Comparison of ENCODE assay signal across 8 cellular contexts in genomic region chr19:680287-681028, GRCh38. TPM values are rescaled to one million over a fixed set of nuclear protein-coding genes. Genes with fewer than 3 reads are reported as not detected.
DNase-seq lines count a peak whose midpoint lies in the region; ATAC-seq and TF ChIP-seq lines count a peak whose summit lies in the region.

No MANE protein-coding gene starts in this region.

- no peaks in the 10 kb centered on the region for H3K36me3 Mint-ChIP-seq in central memory CD8-positive, alpha-beta T cell (ENCODE audit: insufficient read depth)

- TF ChIP-seq CTCF in kidney epithelial cell (IDR thresholded peaks at IDR 0.05; ENCODE audit: insufficient read depth, low read length, poor library complexity, severe bottlenecking) = no peak

- no peaks in the 10 kb centered on the region for H3K9me3 Mint-ChIP-seq in central memory CD8-positive, alpha-beta T cell

- DNase-seq in AG20443 (ENCODE audit: low spot score) (peak; percentile 99), NCI-H226 (peak; percentile 92), kidney epithelial cell (ENCODE audit: low read depth) (peak; percentile 86)
- peak; percentile 99 for DNase-seq in activated CD4-positive, CD25-positive, alpha-beta regulatory T cell (lab: John Stamatoyannopoulos, UW)
- DNase-seq in central memory CD8-positive, alpha-beta T cell (ENCODE audit: low spot score in 2 of 2) = peak; percentile 92 to 96
- peak; percentile 100 for DNase-seq in stimulated activated CD4-positive, alpha-beta T cell treated with anti-CD3 and anti-CD28 coated beads, Interleukin-15, amount 100 ng/mL, for 24 hours

- peaks cover 6% of the 10 kb centered on the region for H3K4me1 Mint-ChIP-seq in central memory CD8-positive, alpha-beta T cell

- peaks cover 4% of the 10 kb centered on the region for H3K36me3 ChIP-seq in kidney epithelial cell (ENCODE audit: control insufficient read depth, insufficient read depth, low read length)

- H3K4me3 Mint-ChIP-seq in central memory CD8-positive, alpha-beta T cell = peak overlapping the region; percentile 69

- H3K27ac Mint-ChIP-seq in central memory CD8-positive, alpha-beta T cell (ENCODE audit: low read depth) = peak overlapping the region; percentile 83

- H3K27me3 ChIP-seq in kidney epithelial cell (ENCODE audit: control insufficient read depth, insufficient read depth, low read length) = no peaks in the 10 kb centered on the region

- peak overlapping the region; percentile 45 for H3K4me3 ChIP-seq in kidney epithelial cell (ENCODE audit: low read depth, low read length)

- ATAC-seq in GM19025 (IDR thresholded peaks at IDR 0.05; ENCODE audit: low read depth, unreplicated experiment) (peak; percentile 76), HG03280 (IDR thresholded peaks at IDR 0.05; ENCODE audit: unreplicated experiment) (peak; percentile 72)
- peak; percentile 79 for ATAC-seq in central memory CD8-positive, alpha-beta T cell (replicated peaks; ENCODE audit: extremely low read depth, poor library complexity, severe bottlenecking)

- H3K27me3 Mint-ChIP-seq in central memory CD8-positive, alpha-beta T cell = peaks cover 3% of the 10 kb centered on the region

RNA-seq across cellular contexts. Expression of gene FSTL3, which starts 4.3 kb away (rescaled TPM):
- 378 and 504 TPM in 2 replicates for total RNA-seq in kidney epithelial cell

RNA-seq across cellular contexts. Expression of gene PRSS57, which starts 14.8 kb away (rescaled TPM):
- not detected in 2 replicates for total RNA-seq in kidney epithelial cell

RNA-seq across cellular contexts. Expression of gene RNF126, which starts 17.4 kb away (rescaled TPM):
- total RNA-seq in kidney epithelial cell = 77.6 and 107 TPM in 2 replicates

RNA-seq across cellular contexts. Expression of gene PALM, which starts 28.3 kb away (rescaled TPM):
- 42.8 and 49.8 TPM in 2 replicates for total RNA-seq in kidney epithelial cell

RNA-seq across cellular contexts. Expression of gene FGF22, which starts 40.8 kb away (rescaled TPM):
- not detected in 2 replicates for total RNA-seq in kidney epithelial cell

Comparison
In these comparisons a context has a peak if more than half of its experiments do, and no peak if none do; other contexts are left out.
1. Peak in every context shown above with its lines: DNase-seq, ATAC-seq and H3K4me3 ChIP-seq.